In genomic region chr14:21267431-21267845, GRCh38 we compare ENCODE assay signal across 9 cellular contexts. TPM values are rescaled to one million over a fixed set of nuclear protein-coding genes. Genes with fewer than 3 reads are reported as not detected.
DNase-seq lines count a peak whose midpoint lies in the region; ATAC-seq and TF ChIP-seq lines count a peak whose summit lies in the region.
"Had no signal": no experiment of that assay in that cellular context is flagged by ENCODE, and none has a peak within 500 bp of the region (broad histone marks: within the 10 kb centered on the region; RNA-seq: fewer than 3 reads in every experiment).

No MANE protein-coding gene starts in this region.

- no peaks in the 10 kb centered on the region for H3K36me3 ChIP-seq in endocrine pancreas (ENCODE audit: control insufficient read depth, insufficient read depth, low read length)

- TF ChIP-seq CTCF in osteocyte (IDR thresholded peaks at IDR 0.05), result no peak

- peak; percentile 29 for DNase-seq in ELF-1 (ENCODE audit: low read depth, low spot score)
- peak; percentile 27 for DNase-seq in NCI-H82 treated with DMSO at 0.1 percent for 48 hours (lab: John Stamatoyannopoulos, UW; ENCODE audit: unreplicated experiment)
- DNase-seq in osteocyte (ENCODE audit: extremely low spot score, unreplicated experiment), result no peak
- no peak for DNase-seq in ureter (ENCODE audit: low spot score)
- no peak for DNase-seq in NCI-H2227 (lab: John Stamatoyannopoulos, UW; ENCODE audit: unreplicated experiment)

- H3K4me1 Mint-ChIP-seq in osteocyte (ENCODE audit: unreplicated experiment), result peaks cover 62% of the 10 kb centered on the region

- H3K27ac Mint-ChIP-seq in osteocyte (ENCODE audit: unreplicated experiment), result peak overlapping the region; percentile 100

- peak overlapping the region; percentile 99 for H3K4me3 ChIP-seq in endocrine pancreas (ENCODE audit: control insufficient read depth, insufficient read depth, low read length)

- ATAC-seq in GM21825 (IDR thresholded peaks at IDR 0.05; ENCODE audit: unreplicated experiment) (no peak), HG03439 (IDR thresholded peaks at IDR 0.05; ENCODE audit: unreplicated experiment) (no peak)

- H3K4me3 Mint-ChIP-seq in osteocyte (ENCODE audit: unreplicated experiment), result peak overlapping the region; percentile 100

- H3K27me3 ChIP-seq in endocrine pancreas (ENCODE audit: control insufficient read depth, insufficient read depth, low read length), result no peaks in the 10 kb centered on the region

- peak overlapping the region; percentile 74 for H3K9ac ChIP-seq in endocrine pancreas (ENCODE audit: control insufficient read depth, insufficient read depth, low read length)

- H3K9me3 Mint-ChIP-seq in osteocyte (ENCODE audit: unreplicated experiment), result no peaks in the 10 kb centered on the region

- no peaks in the 10 kb centered on the region for H3K9me3 ChIP-seq in endocrine pancreas (ENCODE audit: control insufficient read depth, low read length)

- H3K36me3 Mint-ChIP-seq in osteocyte (ENCODE audit: unreplicated experiment), result peaks cover 36% of the 10 kb centered on the region

- peaks cover 14% of the 10 kb centered on the region for H3K4me1 ChIP-seq in endocrine pancreas (ENCODE audit: control insufficient read depth, insufficient read depth, low read length)

- H3K27me3 Mint-ChIP-seq in osteocyte (ENCODE audit: unreplicated experiment), result no peaks in the 10 kb centered on the region

RNA-seq across cellular contexts. Expression of gene HNRNPC, which starts 1.8 kb away (rescaled TPM):
- total RNA-seq in osteocyte (424 and 430 TPM in 2 replicates), ureter (591 TPM)

RNA-seq across cellular contexts. Expression of gene RPGRIP1, which starts 12.4 kb away (rescaled TPM):
- total RNA-seq in osteocyte, result not detected in 2 replicates
- 0.49 TPM for total RNA-seq in ureter
- total RNA-seq: HT1080 had no signal

Comparison
In these comparisons a context has a peak if more than half of its experiments do, and no peak if none do; other contexts are left out.
1. DNase-seq: peak in ELF-1 (single experiment) and NCI-H82 treated with DMSO at 0.1 percent for 48 hours (single experiment); none in osteocyte (single experiment), ureter (single experiment) and NCI-H2227 (single experiment).